ENCODE assay signal across 15 cellular contexts in the genomic region with DNA sequence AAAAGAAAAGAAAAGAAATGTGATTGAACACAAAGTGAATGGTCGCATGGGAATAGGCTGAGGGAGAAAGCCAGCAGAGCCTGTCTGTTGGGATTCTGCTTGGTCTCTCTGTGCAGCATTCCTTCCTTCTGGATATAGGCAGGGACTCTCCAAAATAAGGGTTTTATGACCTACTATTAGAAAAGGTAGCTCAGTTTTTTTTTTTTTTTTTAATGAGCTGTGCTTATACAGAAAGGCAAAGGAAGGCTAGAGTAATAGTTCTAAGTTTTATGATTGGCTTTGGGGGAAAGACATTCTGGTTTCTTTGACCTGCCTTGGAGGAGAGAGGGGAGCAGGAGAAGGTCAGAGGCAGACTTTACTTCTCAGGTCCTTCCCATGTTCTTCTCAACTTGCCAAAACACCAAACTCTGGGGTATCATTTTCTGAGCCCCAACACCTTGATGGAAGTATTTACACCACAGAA. TPM values are rescaled to one million over a fixed set of nuclear protein-coding genes. Genes with fewer than 3 reads are reported as not detected.
DNase-seq lines count a peak whose midpoint lies in the region; ATAC-seq, FAIRE-seq and TF ChIP-seq lines count a peak whose summit lies in the region.
"Had no signal": no experiment of that assay in that cellular context is flagged by ENCODE, and none has a peak within 500 bp of the region (broad histone marks: within the 10 kb centered on the region; RNA-seq: fewer than 3 reads in every experiment).

No MANE protein-coding gene starts in this region.

- no peaks in the 10 kb centered on the region for H3K9me1 ChIP-seq in K562 (ENCODE audit: control insufficient read depth, insufficient read depth, low read length)

- H3K27ac ChIP-seq in K562 (ENCODE audit: extremely low read depth, low read depth, low read length), result no peak overlapping the region
- no peak overlapping the region for H3K27ac ChIP-seq in A673 (ENCODE audit: low read depth, low read length, poor library complexity, severe bottlenecking)
- no peak overlapping the region for H3K27ac ChIP-seq in coronary artery
- H3K27ac ChIP-seq in uterus, result no peak overlapping the region
- H3K27ac ChIP-seq in spleen, result no peak overlapping the region
- H3K27ac ChIP-seq: C4-2B had no signal

- H3K9me3 ChIP-seq in K562 (replicated peaks; ENCODE audit: control insufficient read depth, insufficient read depth, low read depth, low read length) (no peaks in the 10 kb centered on the region), A673 (ENCODE audit: low read depth, low read length, poor library complexity, severe bottlenecking) (no peaks in the 10 kb centered on the region), uterus (no peaks in the 10 kb centered on the region), spleen (no peaks in the 10 kb centered on the region)

- TF ChIP-seq POLR2A in K562 (conservative IDR thresholded peaks at IDR 0.05), result no peak
- TF ChIP-seq POLR2A in uterus (IDR thresholded peaks at IDR 0.05), result no peak
- TF ChIP-seq POLR2A in spleen (IDR thresholded peaks at IDR 0.05), result no peak

- no peak overlapping the region for H3K4me2 ChIP-seq in K562 (ENCODE audit: insufficient read depth, low read length)

- intact Hi-C loops in K562 (cut with micrococcal nuclease) (no loop called here), A673 (cut with micrococcal nuclease; ENCODE audit: unreplicated experiment) (no loop called here), uterus (cut with DNase I; ENCODE audit: low total_unique reads) (no loop called here), spleen (cut with DNase I; ENCODE audit: low total_unique reads) (no loop called here)

- no peaks in the 10 kb centered on the region for H3K36me3 Mint-ChIP-seq in stimulated activated naive CD8-positive, alpha-beta T cell treated with anti-CD3 and anti-CD28 coated beads, Interleukin-15, Interleukin-2, amounts not matched to agents 100 ng/mL and 50 ng/mL, for 24 hours (ENCODE audit: low read depth)
- no peaks in the 10 kb centered on the region for H3K36me3 Mint-ChIP-seq in mesothelial cell of epicardium

- in situ Hi-C loops in K562 (cut with MboI), result no loop called here

- no peak for TF ChIP-seq RAD21 in K562 (CRISPR knock-in tag; conservative IDR thresholded peaks at IDR 0.05 in 1 of 2, IDR thresholded peaks at IDR 0.05 in 1 of 2)

- peak overlapping the region; percentile 89 for H3K27ac Mint-ChIP-seq in stimulated activated naive CD8-positive, alpha-beta T cell treated with anti-CD3 and anti-CD28 coated beads, Interleukin-15, Interleukin-2, amounts not matched to agents 100 ng/mL and 50 ng/mL, for 24 hours
- H3K27ac Mint-ChIP-seq in mesothelial cell of epicardium, result peak overlapping the region; percentile 95

- BruUV-seq in K562 (replicated peaks; lab: Mats Ljungman, UMichigan) (no TSS peak), A673 (replicated peaks; lab: Mats Ljungman, UMichigan) (no TSS peak)

- POLR2A ChIA-PET in K562 (lab: Yijun Ruan, JAX), result interaction anchor here (0.6 to 0.9 kb wide), 3 partner anchors 58 to 150 kb away, joined by 3 to 4 read pairs (median 3); no protein-coding TSS in a partner anchor
- POLR2A ChIA-PET in A673 (lab: Charles Lee; ENCODE audit: low non-redundant PET), result no interaction called here

- peaks cover 24 to 36% of the 10 kb centered on the region in 2 experiments for H3K4me1 ChIP-seq in K562 (replicated peaks in 1 of 2; ENCODE audit: control insufficient read depth in 2 of 2, insufficient read depth in 2 of 2, low read length in 2 of 2)
- peaks cover 20% of the 10 kb centered on the region for H3K4me1 ChIP-seq in A673 (ENCODE audit: insufficient read depth, low read length, poor library complexity, severe bottlenecking)
- no peaks in the 10 kb centered on the region for H3K4me1 ChIP-seq in uterus
- peaks cover 0 to 58% (median 24%) of the 10 kb centered on the region in 6 donors for H3K4me1 ChIP-seq in spleen

- H3K4me3 Mint-ChIP-seq in stimulated activated naive CD8-positive, alpha-beta T cell treated with anti-CD3 and anti-CD28 coated beads, Interleukin-15, Interleukin-2, amounts not matched to agents 100 ng/mL and 50 ng/mL, for 24 hours, result no peak overlapping the region
- no peak overlapping the region for H3K4me3 Mint-ChIP-seq in mesothelial cell of epicardium

- peaks cover 69% of the 10 kb centered on the region for H3K4me1 Mint-ChIP-seq in stimulated activated naive CD8-positive, alpha-beta T cell treated with anti-CD3 and anti-CD28 coated beads, Interleukin-15, Interleukin-2, amounts not matched to agents 100 ng/mL and 50 ng/mL, for 24 hours (ENCODE audit: low read depth)
- H3K4me1 Mint-ChIP-seq in mesothelial cell of epicardium, result peaks cover 74% of the 10 kb centered on the region

- H3K79me2 ChIP-seq in K562 (ENCODE audit: control insufficient read depth, insufficient read depth, low read length), result no peaks in the 10 kb centered on the region

- H3K27me3 ChIP-seq in K562 (ENCODE audit: control insufficient read depth in 2 of 2, insufficient read depth in 2 of 2, low read length in 2 of 2), result no peaks in the 10 kb centered on the region; a peak in 1 of 5 replicates
- no peaks in the 10 kb centered on the region for H3K27me3 ChIP-seq in A673 (replicated peaks; ENCODE audit: insufficient read depth, low read depth, low read length, poor library complexity)
- H3K27me3 ChIP-seq in uterus, result no peaks in the 10 kb centered on the region
- peaks cover 0 to 6% (median 0%) of the 10 kb centered on the region in 7 donors for H3K27me3 ChIP-seq in spleen (replicated peaks in 1 of 7)
- H3K27me3 ChIP-seq: dorsolateral prefrontal cortex had no signal

- H3K27me3 Mint-ChIP-seq in stimulated activated naive CD8-positive, alpha-beta T cell treated with anti-CD3 and anti-CD28 coated beads, Interleukin-15, Interleukin-2, amounts not matched to agents 100 ng/mL and 50 ng/mL, for 24 hours, result no peaks in the 10 kb centered on the region
- H3K27me3 Mint-ChIP-seq in mesothelial cell of epicardium (ENCODE audit: low read depth), result no peaks in the 10 kb centered on the region

- FAIRE-seq in K562 (lab: Jason Lieb, UNC), result no peak
- FAIRE-seq: H54 had no signal

- no peak overlapping the region for H3K4me3 ChIP-seq in K562
- H3K4me3 ChIP-seq in A673 (ENCODE audit: low read depth, low read length, poor library complexity, severe bottlenecking), result no peak overlapping the region
- no peak overlapping the region for H3K4me3 ChIP-seq in coronary artery
- no peak overlapping the region for H3K4me3 ChIP-seq in uterus
- no peak overlapping the region for H3K4me3 ChIP-seq in spleen
- H3K4me3 ChIP-seq: dorsolateral prefrontal cortex had no signal

- H3K36me3 ChIP-seq in K562 (ENCODE audit: control insufficient read depth, insufficient read depth, low read length), result no peaks in the 10 kb centered on the region
- H3K36me3 ChIP-seq in A673 (ENCODE audit: insufficient read depth, low read length, poor library complexity, severe bottlenecking), result no peaks in the 10 kb centered on the region
- H3K36me3 ChIP-seq in uterus, result no peaks in the 10 kb centered on the region
- H3K36me3 ChIP-seq in spleen, result no peaks in the 10 kb centered on the region

- TF ChIP-seq EP300 in K562 (IDR thresholded peaks at IDR 0.05; ENCODE audit: low read length), result no peak

- peak overlapping the region; percentile 72 for H2AFZ ChIP-seq in K562 (ENCODE audit: low read depth, low read length)

- no peak for ATAC-seq in stimulated activated naive CD8-positive, alpha-beta T cell treated with anti-CD3 and anti-CD28 coated beads, Interleukin-15, Interleukin-2, amounts not matched to agents 100 U/mL and 50 U/mL, for 24 hours
- no peak for ATAC-seq in K562

- H4K20me1 ChIP-seq in K562 (replicated peaks; ENCODE audit: control insufficient read depth, insufficient read depth, low read length), result no peaks in the 10 kb centered on the region

- CTCF ChIA-PET in K562 (lab: Yijun Ruan, JAX; ENCODE audit: low intra/inter-chr PET ratio) (no interaction called here), A673 (lab: Charles Lee) (interaction anchor here (0.6 to 0.7 kb wide), 2 partner anchors 58 to 308 kb away, joined by 3 to 6 read pairs; no protein-coding TSS in a partner anchor)

- 63% methylated on average over 1 of the region's 1 CpG for WGBS in K562 (ENCODE audit: insufficient coverage, low coverage, missing lambda C conversion rate)
- 95 to 100% (median 98%) methylated on average over 1 of the region's 1 CpG for WGBS in spleen, 5 donors

- H3K9me3 Mint-ChIP-seq in stimulated activated naive CD8-positive, alpha-beta T cell treated with anti-CD3 and anti-CD28 coated beads, Interleukin-15, Interleukin-2, amounts not matched to agents 100 ng/mL and 50 ng/mL, for 24 hours, result no peaks in the 10 kb centered on the region
- no peaks in the 10 kb centered on the region for H3K9me3 Mint-ChIP-seq in mesothelial cell of epicardium

- no peak for DNase-seq in stimulated activated naive CD8-positive, alpha-beta T cell treated with anti-CD3 and anti-CD28 coated beads, Interleukin-15, Interleukin-2, amounts not matched to agents 100 U/mL and 50 U/mL, for 24 hours
- DNase-seq in K562 (ENCODE audit: extremely low read depth in 1 of 4, low spot score in 3 of 4), result no peak
- DNase-seq in mesothelial cell of epicardium (ENCODE audit: low spot score in 2 of 2, unreplicated experiment in 2 of 2), result no peak
- no peak for DNase-seq in A673 (ENCODE audit: low spot score)
- no peak for DNase-seq in coronary artery (ENCODE audit: low spot score)
- DNase-seq in uterus, result no peak
- DNase-seq in spleen, result no peak
- DNase-seq: activated gamma-delta T cell, dorsolateral prefrontal cortex, naive B cell, NCI-H2107, OCI-M1 had no signal

- H3K9ac ChIP-seq in K562 (ENCODE audit: insufficient read depth in 1 of 2, low read depth in 2 of 2, low read length in 2 of 2), result no peak overlapping the region

- no peak for TF ChIP-seq CTCF in K562 (IDR thresholded peaks at IDR 0.05 in 2 of 3, conservative IDR thresholded peaks at IDR 0.05 in 1 of 3; ENCODE audit: insufficient read depth in 2 of 3, low read depth in 1 of 3, low read length in 3 of 3)
- TF ChIP-seq CTCF in mesothelial cell of epicardium (IDR thresholded peaks at IDR 0.05; ENCODE audit: unreplicated experiment), result no peak
- no peak for TF ChIP-seq CTCF in A673 (conservative IDR thresholded peaks at IDR 0.05; ENCODE audit: low read depth, low read length)
- no peak for TF ChIP-seq CTCF in coronary artery (IDR thresholded peaks at IDR 0.05)
- TF ChIP-seq CTCF in uterus (IDR thresholded peaks at IDR 0.05), result no peak
- no peak for TF ChIP-seq CTCF in spleen (IDR thresholded peaks at IDR 0.05 in 8 of 11, conservative IDR thresholded peaks at IDR 0.05 in 3 of 11)

RNA-seq across cellular contexts. Expression of gene IER3, which starts 18.8 kb away (rescaled TPM):
- total RNA-seq in K562 (2011; cell fraction: chromatin; rRNA removed; ENCODE audit: low replicate concordance), result 15.2 and 21.4 TPM in 2 replicates
- 22.4 and 29.0 TPM in 2 replicates for total RNA-seq in K562 (2011; cell fraction: nucleolus; rRNA removed)
- total RNA-seq in K562 (2011; cell fraction: nucleoplasm; rRNA removed), result 21.0 and 27.1 TPM in 2 replicates
- total RNA-seq in K562 (2014; rRNA removed) (18.7 and 24.7 TPM in 2 replicates), K562 (2014; rRNA removed; fragmentation: Illumina TruSeq; extraction: Trizol) (8.0 and 8.2 TPM in 2 replicates), K562 (2015; rRNA removed; fragmentation: Illumina TruSeq; extraction: Trizol) (13.0 and 15.1 TPM in 2 replicates), K562 (2021) (23.4 and 24.1 TPM in 2 replicates), mesothelial cell of epicardium (131 to 136 TPM (median 134 TPM) in 3 replicates), A673 (2021) (33.5 and 34.6 TPM in 2 replicates), uterus (10 to 100 TPM in 2 of 4 donors, 1 to 10 TPM in 1, under 1 TPM in 1; 0.88 to 23.8 (median 10.4) TPM), spleen (10 to 100 TPM; 29.8 to 62.2 (median 41.7) TPM)
- polyA plus RNA-seq in K562 (2011; rRNA removed) (8.8 and 11.5 TPM in 2 replicates), K562 (2014; fragmentation: Illumina TruSeq; extraction: Trizol) (11.4 and 12.5 TPM in 2 replicates), K562 (2014; fragmentation: Nextera tagmentation; extraction: Ambion mirVana) (1 to 10 TPM; 1.5 to 1.7 TPM), K562 (2014; rRNA removed) (26.0 and 30.0 TPM in 2 replicates), spleen (10 to 100 TPM; 19.8 to 29.4 (median 25.7) TPM)
- polyA plus RNA-seq in K562 (2011; cell fraction: cytosol; rRNA removed), result 9.9 and 20.6 TPM in 2 replicates
- polyA plus RNA-seq in K562 (2011; cell fraction: nucleus; rRNA removed), result 25.7 and 32.6 TPM in 2 replicates
- 30.7 and 77.8 TPM in 2 replicates for polyA plus RNA-seq in K562 (2012)
- polyA minus RNA-seq in K562 (2011; rRNA and poly(A)+ RNA removed), result 3.8 and 6.5 TPM in 2 replicates
- polyA minus RNA-seq in K562 (2011; cell fraction: cytosol; rRNA and poly(A)+ RNA removed), result 5.3 and 6.8 TPM in 2 replicates
- 9.7 and 12.9 TPM in 2 replicates for polyA minus RNA-seq in K562 (2011; cell fraction: nucleus; rRNA and poly(A)+ RNA removed)

RNA-seq across cellular contexts. Expression of gene FLOT1, which starts 20.7 kb away (rescaled TPM):
- 164 and 277 TPM in 2 replicates for total RNA-seq in K562 (2011; cell fraction: chromatin; rRNA removed; ENCODE audit: low replicate concordance)
- total RNA-seq in K562 (2011; cell fraction: nucleolus; rRNA removed), result 152 and 165 TPM in 2 replicates
- 155 and 194 TPM in 2 replicates for total RNA-seq in K562 (2011; cell fraction: nucleoplasm; rRNA removed)
- total RNA-seq in K562 (2014; rRNA removed) (118 and 131 TPM in 2 replicates), K562 (2014; rRNA removed; fragmentation: Illumina TruSeq; extraction: Trizol) (84.7 and 84.8 TPM in 2 replicates), K562 (2015; rRNA removed; fragmentation: Illumina TruSeq; extraction: Trizol) (101 and 102 TPM in 2 replicates), K562 (2021) (124 and 127 TPM in 2 replicates), mesothelial cell of epicardium (96.5 to 101 TPM (median 99.8 TPM) in 3 replicates), A673 (2021) (116 and 120 TPM in 2 replicates), uterus (100 to 1,000 TPM in 1 of 4 donors, 10 to 100 TPM in 3; 47.1 to 155 (median 64.6) TPM), spleen (100 to 1,000 TPM; 125 to 205 (median 170) TPM)
- polyA plus RNA-seq in K562 (2011; rRNA removed) (131 and 154 TPM in 2 replicates), K562 (2014; fragmentation: Illumina TruSeq; extraction: Trizol) (138 and 144 TPM in 2 replicates), K562 (2014; fragmentation: Nextera tagmentation; extraction: Ambion mirVana) (10 to 100 TPM; 11.7 to 12.0 TPM), K562 (2014; rRNA removed) (149 and 174 TPM in 2 replicates), spleen (100 to 1,000 TPM; 116 to 178 (median 116) TPM)
- 144 and 149 TPM in 2 replicates for polyA plus RNA-seq in K562 (2011; cell fraction: cytosol; rRNA removed)
- polyA plus RNA-seq in K562 (2011; cell fraction: nucleus; rRNA removed), result 209 and 233 TPM in 2 replicates
- 135 and 272 TPM in 2 replicates for polyA plus RNA-seq in K562 (2012)
- 122 and 132 TPM in 2 replicates for polyA minus RNA-seq in K562 (2011; rRNA and poly(A)+ RNA removed)
- 72.2 and 76.2 TPM in 2 replicates for polyA minus RNA-seq in K562 (2011; cell fraction: cytosol; rRNA and poly(A)+ RNA removed)
- 38.5 and 58.5 TPM in 2 replicates for polyA minus RNA-seq in K562 (2011; cell fraction: nucleus; rRNA and poly(A)+ RNA removed)

RNA-seq across cellular contexts. Expression of gene TUBB, which starts 43.0 kb away (rescaled TPM):
- 127 and 264 TPM in 2 replicates for total RNA-seq in K562 (2011; cell fraction: chromatin; rRNA removed; ENCODE audit: low replicate concordance)
- 272 and 276 TPM in 2 replicates for total RNA-seq in K562 (2011; cell fraction: nucleolus; rRNA removed)
- total RNA-seq in K562 (2011; cell fraction: nucleoplasm; rRNA removed), result 270 and 313 TPM in 2 replicates
- total RNA-seq in K562 (2014; rRNA removed) (1,062 and 1,409 TPM in 2 replicates), K562 (2014; rRNA removed; fragmentation: Illumina TruSeq; extraction: Trizol) (863 and 971 TPM in 2 replicates), K562 (2015; rRNA removed; fragmentation: Illumina TruSeq; extraction: Trizol) (1,443 and 1,478 TPM in 2 replicates), K562 (2021) (1,495 and 1,529 TPM in 2 replicates), mesothelial cell of epicardium (1,084 to 1,110 TPM (median 1,094 TPM) in 3 replicates), A673 (2021) (1,864 and 1,936 TPM in 2 replicates), uterus (100 to 1,000 TPM; 130 to 426 (median 290) TPM), spleen (100 to 1,000 TPM; 189 to 344 (median 272) TPM)
- polyA plus RNA-seq in K562 (2011; rRNA removed) (2,369 and 2,705 TPM in 2 replicates), K562 (2014; fragmentation: Illumina TruSeq; extraction: Trizol) (2,541 and 2,870 TPM in 2 replicates), K562 (2014; fragmentation: Nextera tagmentation; extraction: Ambion mirVana) (1,000 to 10,000 TPM; 1,106 to 1,864 TPM), K562 (2014; rRNA removed) (1,462 and 1,903 TPM in 2 replicates), spleen (100 to 1,000 TPM; 109 to 203 (median 182) TPM)
- 2,776 and 3,265 TPM in 2 replicates for polyA plus RNA-seq in K562 (2011; cell fraction: cytosol; rRNA removed)
- polyA plus RNA-seq in K562 (2011; cell fraction: nucleus; rRNA removed), result 619 and 708 TPM in 2 replicates
- polyA plus RNA-seq in K562 (2012), result 1,523 and 1,878 TPM in 2 replicates
- 1,764 and 2,070 TPM in 2 replicates for polyA minus RNA-seq in K562 (2011; rRNA and poly(A)+ RNA removed)
- polyA minus RNA-seq in K562 (2011; cell fraction: cytosol; rRNA and poly(A)+ RNA removed), result 880 and 960 TPM in 2 replicates
- polyA minus RNA-seq in K562 (2011; cell fraction: nucleus; rRNA and poly(A)+ RNA removed), result 140 and 261 TPM in 2 replicates

RNA-seq across cellular contexts. Expression of gene MDC1, which starts 46.1 kb away (rescaled TPM):
- total RNA-seq in K562 (2011; cell fraction: chromatin; rRNA removed; ENCODE audit: low replicate concordance), result 79.5 and 80.7 TPM in 2 replicates
- 47.5 and 50.5 TPM in 2 replicates for total RNA-seq in K562 (2011; cell fraction: nucleolus; rRNA removed)
- total RNA-seq in K562 (2011; cell fraction: nucleoplasm; rRNA removed), result 62.0 and 85.1 TPM in 2 replicates
- total RNA-seq in K562 (2014; rRNA removed), result 15.7 and 24.3 TPM in 2 replicates
- total RNA-seq in K562 (2014; rRNA removed; fragmentation: Illumina TruSeq; extraction: Trizol), result 20.0 and 25.5 TPM in 2 replicates
- 15.6 and 18.2 TPM in 2 replicates for total RNA-seq in K562 (2015; rRNA removed; fragmentation: Illumina TruSeq; extraction: Trizol)
- 96.8 and 114 TPM in 2 replicates for total RNA-seq in K562 (2021)
- 21.5 and 55.8 TPM in 2 replicates for polyA plus RNA-seq in K562 (2011; rRNA removed)
- 28.0 and 35.1 TPM in 2 replicates for polyA plus RNA-seq in K562 (2011; cell fraction: cytosol; rRNA removed)
- polyA plus RNA-seq in K562 (2011; cell fraction: nucleus; rRNA removed), result 105 and 141 TPM in 2 replicates
- 68.1 and 105 TPM in 2 replicates for polyA plus RNA-seq in K562 (2012)
- polyA plus RNA-seq in K562 (2014; fragmentation: Illumina TruSeq; extraction: Trizol), result 72.9 and 95.4 TPM in 2 replicates
- polyA plus RNA-seq in K562 (2014; fragmentation: Nextera tagmentation; extraction: Ambion mirVana), result 1 to 10 TPM; 8.2 to 8.8 TPM
- 31.3 and 35.0 TPM in 2 replicates for polyA plus RNA-seq in K562 (2014; rRNA removed)
- 24.0 and 34.6 TPM in 2 replicates for polyA minus RNA-seq in K562 (2011; rRNA and poly(A)+ RNA removed)
- 56.9 and 94.9 TPM in 2 replicates for polyA minus RNA-seq in K562 (2011; cell fraction: cytosol; rRNA and poly(A)+ RNA removed)
- polyA minus RNA-seq in K562 (2011; cell fraction: nucleus; rRNA and poly(A)+ RNA removed), result 16.4 and 27.8 TPM in 2 replicates
- 49.7 to 51.9 TPM (median 49.8 TPM) in 3 replicates for total RNA-seq in mesothelial cell of epicardium
- 52.9 and 53.4 TPM in 2 replicates for total RNA-seq in A673 (2021)
- total RNA-seq in uterus, result 10 to 100 TPM in 2 of 4 donors, 1 to 10 TPM in 2; 3.1 to 61.9 (median 10.2) TPM
- total RNA-seq in spleen, result 10 to 100 TPM; 20.8 to 47.7 (median 39.0) TPM
- 10 to 100 TPM in 2 of 3 donors, 1 to 10 TPM in 1; 7.8 to 18.2 (median 16.5) TPM for polyA plus RNA-seq in spleen
